ENCODE assay signal across 15 cellular contexts in genomic region chr3:166177130-166177529, GRCh38.
"Had no signal": no experiment of that assay in that cellular context is flagged by ENCODE, and none has a peak within 500 bp of the region (broad histone marks: within the 10 kb centered on the region; RNA-seq: fewer than 3 reads in every experiment).

No MANE protein-coding gene starts in this region.

- H3K4me1 ChIP-seq: neural progenitor cell, parathyroid adenoma, thyroid gland had no signal

- ATAC-seq: effector memory CD8-positive, alpha-beta T cell; left ventricle myocardium superior had no signal

- H3K9ac ChIP-seq: neural progenitor cell, parathyroid adenoma had no signal

- H3K9me3 ChIP-seq: thyroid gland had no signal

- H2AFZ ChIP-seq: parathyroid adenoma had no signal

- DNase-seq: activated CD4-positive, alpha-beta T cell treated with anti-CD3 and anti-CD28 coated beads, Interleukin-2, amount 50 U/mL, for 1 hour; activated naive CD4-positive, alpha-beta T cell treated with anti-CD3 and anti-CD28 coated beads, Interleukin-2, amount 50 U/mL, for 16 hours; activated T-cell treated with anti-CD3 and anti-CD28 coated beads for 4 hours; amniotic stem cell; effector memory CD8-positive, alpha-beta T cell; glutamatergic neuron; immature natural killer cell; left ventricle myocardium superior; T-helper 2 cell; thyroid gland had no signal

- H3K27me3 Mint-ChIP-seq: brain; dendritic cell treated with granulocyte-macrophage colony-stimulating factor and Interleukin-4, amounts not matched to agents 40 ng/mL and 50 ng/mL, for 4 days; effector memory CD8-positive, alpha-beta T cell had no signal

- H3K27ac ChIP-seq: neural progenitor cell, parathyroid adenoma, thyroid gland had no signal

- H3K4me1 Mint-ChIP-seq: brain, immature natural killer cell had no signal

- H3K4me2 ChIP-seq: neural progenitor cell had no signal

- H3K36me3 ChIP-seq: neural progenitor cell, thyroid gland had no signal

- H3K79me2 ChIP-seq: parathyroid adenoma had no signal

- H3K9me3 Mint-ChIP-seq: brain, neural progenitor cell had no signal

- H3K36me3 Mint-ChIP-seq: brain, neural progenitor cell had no signal

- H3K27ac Mint-ChIP-seq: activated T-helper 2 cell treated with anti-CD3 and anti-CD28 coated beads, Interferon-gamma antibody, Interleukin-2, Interleukin-4, amounts not matched to agents 10 μg/mL and 5 μg/mL and 100 μg/mL, durations not matched to agents 14 hours and 24 hours and 36 hours; brain; dendritic cell treated with granulocyte-macrophage colony-stimulating factor and Interleukin-4, amounts not matched to agents 40 ng/mL and 50 ng/mL, for 4 days; effector memory CD8-positive, alpha-beta T cell; immature natural killer cell; neural progenitor cell had no signal

- H3K4me3 Mint-ChIP-seq: brain; dendritic cell treated with granulocyte-macrophage colony-stimulating factor and Interleukin-4, amounts not matched to agents 40 ng/mL and 50 ng/mL, for 4 days; effector memory CD8-positive, alpha-beta T cell; immature natural killer cell; neural progenitor cell had no signal

- H3K4me3 ChIP-seq: neural progenitor cell, thyroid gland had no signal

- H3K27me3 ChIP-seq: neural progenitor cell, thyroid gland had no signal
